In the genomic region with DNA sequence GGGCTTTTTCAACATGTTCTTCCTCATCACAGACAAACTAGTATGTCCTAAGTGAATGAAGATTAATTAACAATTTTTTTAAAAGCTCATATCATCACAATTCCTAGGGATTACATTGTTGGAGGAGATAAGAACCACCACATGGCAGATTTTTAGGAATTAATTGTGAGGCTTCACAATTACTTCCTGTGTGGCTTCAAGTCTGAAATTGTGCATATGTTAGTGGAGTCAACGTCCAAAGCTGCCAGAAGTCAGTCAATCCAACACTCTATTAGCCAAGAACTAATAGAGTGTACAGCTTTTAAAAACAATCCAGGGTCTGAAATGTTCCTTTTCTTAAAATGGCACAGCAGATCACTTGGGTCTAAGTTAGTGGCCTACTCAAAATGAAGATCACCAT, we compare ENCODE assay signal across 18 cellular contexts. TPM values are rescaled to one million over a fixed set of nuclear protein-coding genes. Genes with fewer than 3 reads are reported as not detected.
DNase-seq lines count a peak whose midpoint lies in the region; ATAC-seq and TF ChIP-seq lines count a peak whose summit lies in the region.
"Had no signal": no experiment of that assay in that cellular context is flagged by ENCODE, and none has a peak within 500 bp of the region (broad histone marks: within the 10 kb centered on the region; RNA-seq: fewer than 3 reads in every experiment).

No MANE protein-coding gene starts in this region.

- H3K79me2 ChIP-seq in ACC112 (ENCODE audit: control insufficient read depth, insufficient read depth, low read length, unreplicated experiment) (no peaks in the 10 kb centered on the region), GM23248 (ENCODE audit: insufficient read depth) (no peaks in the 10 kb centered on the region), osteoblast (ENCODE audit: insufficient read depth, low read length) (no peaks in the 10 kb centered on the region)

- H3K27ac ChIP-seq in ACC112 (ENCODE audit: low read depth, low read length) (no peak overlapping the region; the same call in 1 of the 2 replicates), GM23248 (no peak overlapping the region), epithelial cell of prostate (peak overlapping the region; percentile 55), muscle layer of colon (ENCODE audit: low read depth, low read length) (peak overlapping the region; percentile 16), osteoblast (ENCODE audit: low read depth, low read length) (no peak overlapping the region)

- ATAC-seq in activated CD8-positive, alpha-beta T cell treated with anti-CD3 and anti-CD28 coated beads for 36 hours: no peak
- no peak for ATAC-seq in GM21390 (IDR thresholded peaks at IDR 0.05; ENCODE audit: unreplicated experiment)
- ATAC-seq in GM19455 (IDR thresholded peaks at IDR 0.05; ENCODE audit: unreplicated experiment): no peak

- H3K27ac Mint-ChIP-seq in activated CD8-positive, alpha-beta T cell treated with anti-CD3 and anti-CD28 coated beads for 36 hours: no peak overlapping the region

- H3K9me3 ChIP-seq in GM23248 (ENCODE audit: low read depth): no peaks in the 10 kb centered on the region
- H3K9me3 ChIP-seq in muscle layer of colon (ENCODE audit: low read length): no peaks in the 10 kb centered on the region
- H3K9me3 ChIP-seq in osteoblast (ENCODE audit: low read depth, low read length): no peaks in the 10 kb centered on the region

- WGBS in GM23248 (ENCODE audit: low coverage in 1 of 2, low lambda C conversion rate in 2 of 2, missing lambda C conversion rate in 2 of 2), 2 experiments: 5 to 14% methylated on average over 1 of the region's 1 CpG

- no peak overlapping the region for H3K4me3 Mint-ChIP-seq in activated CD8-positive, alpha-beta T cell treated with anti-CD3 and anti-CD28 coated beads for 36 hours

- peak overlapping the region; percentile 35 for H2AFZ ChIP-seq in ACC112 (ENCODE audit: low read length, unreplicated experiment)
- H2AFZ ChIP-seq in GM23248: no peak overlapping the region
- no peak overlapping the region for H2AFZ ChIP-seq in osteoblast (ENCODE audit: low read length)

- no peaks in the 10 kb centered on the region for H3K27me3 Mint-ChIP-seq in activated CD8-positive, alpha-beta T cell treated with anti-CD3 and anti-CD28 coated beads for 36 hours

- H3K4me1 Mint-ChIP-seq in activated CD8-positive, alpha-beta T cell treated with anti-CD3 and anti-CD28 coated beads for 36 hours (ENCODE audit: low read depth): peaks cover 18% of the 10 kb centered on the region

- H3K27me3 ChIP-seq in ACC112 (ENCODE audit: insufficient read depth, low read length) (no peaks in the 10 kb centered on the region), GM23248 (replicated peaks; ENCODE audit: insufficient read depth) (peaks cover 39% of the 10 kb centered on the region), muscle layer of colon (ENCODE audit: control insufficient read depth in 1 of 2, insufficient read depth in 2 of 2, low read length in 2 of 2) (no peaks in the 10 kb centered on the region), osteoblast (ENCODE audit: insufficient read depth, low read length) (no peaks in the 10 kb centered on the region)

- H3K4me1 ChIP-seq in ACC112 (ENCODE audit: control insufficient read depth, insufficient read depth, low read length, unreplicated experiment) (peaks cover 46% of the 10 kb centered on the region), GM23248 (ENCODE audit: insufficient read depth) (peaks cover 10% of the 10 kb centered on the region), muscle layer of colon (ENCODE audit: insufficient read depth, low read length) (peaks cover 14% of the 10 kb centered on the region), osteoblast (ENCODE audit: insufficient read depth, low read length) (no peaks in the 10 kb centered on the region)

- H3K9me2 ChIP-seq in GM23248 (ENCODE audit: insufficient read depth): no peaks in the 10 kb centered on the region

- no peaks in the 10 kb centered on the region for H3K9me3 Mint-ChIP-seq in activated CD8-positive, alpha-beta T cell treated with anti-CD3 and anti-CD28 coated beads for 36 hours

- no peak overlapping the region for H3K9ac ChIP-seq in GM23248
- no peak overlapping the region for H3K9ac ChIP-seq in muscle layer of colon (ENCODE audit: low read length)

- TF ChIP-seq CTCF in activated CD8-positive, alpha-beta T cell treated with anti-CD3 and anti-CD28 coated beads for 36 hours (IDR thresholded peaks at IDR 0.05): no peak
- TF ChIP-seq CTCF in osteoblast (IDR thresholded peaks at IDR 0.05; ENCODE audit: extremely low read depth, low read depth, low read length): no peak

- H3K4me3 ChIP-seq in ACC112 (ENCODE audit: low read depth, low read length) (no peak overlapping the region), GM23248 (no peak overlapping the region), muscle layer of colon (ENCODE audit: low read depth in 1 of 2, low read length in 2 of 2) (no peak overlapping the region), osteoblast (ENCODE audit: insufficient read depth, low read length) (no peak overlapping the region)

- no peaks in the 10 kb centered on the region for H3K36me3 Mint-ChIP-seq in activated CD8-positive, alpha-beta T cell treated with anti-CD3 and anti-CD28 coated beads for 36 hours (ENCODE audit: low read depth)

- H3K4me2 ChIP-seq in GM23248 (ENCODE audit: unreplicated experiment) (peak overlapping the region; percentile 13), osteoblast (ENCODE audit: insufficient read depth, low read length) (no peak overlapping the region)

- CTCF ChIA-PET in activated CD8-positive, alpha-beta T cell treated with anti-CD3 and anti-CD28 coated beads for 36 hours (lab: Charles Lee): interaction anchor here (0.8 to 2.3 kb wide), 5 partner anchors 18 to 80 kb away, joined by 3 to 9 read pairs (median 4); no protein-coding TSS in a partner anchor

- intact Hi-C loops in activated CD8-positive, alpha-beta T cell treated with anti-CD3 and anti-CD28 coated beads for 36 hours (cut with micrococcal nuclease): no loop called here

- POLR2A ChIA-PET in activated CD8-positive, alpha-beta T cell treated with anti-CD3 and anti-CD28 coated beads for 36 hours (lab: Charles Lee): interaction anchor here (0.6 kb wide), 1 partner anchor 254 kb away, joined by 3 read pairs; no protein-coding TSS in a partner anchor

- H4K20me1 ChIP-seq in GM23248 (ENCODE audit: insufficient read depth) (no peaks in the 10 kb centered on the region), osteoblast (ENCODE audit: insufficient read depth, low read length) (no peaks in the 10 kb centered on the region)

- DNase-seq in GM23248 (no peak), epithelial cell of prostate (ENCODE audit: low read depth, low spot score) (no peak), osteoblast (ENCODE audit: insufficient read length, low spot score, missing footprints) (no peak)
- no peak for DNase-seq in activated CD8-positive, alpha-beta T cell treated with anti-CD3 and anti-CD28 coated beads for 36 hours
- DNase-seq: DMS 273 treated with DMSO at 0.1 percent for 48 hours, DND-41, NCI-H1694 treated with DMSO at 0.1 percent for 48 hours, NCI-H510A treated with DMSO at 0.1 percent for 48 hours, NCI-H774, OCI-M1, SW 1271 had no signal

- H3K36me3 ChIP-seq in ACC112 (ENCODE audit: insufficient read depth, low read length): no peaks in the 10 kb centered on the region
- H3K36me3 ChIP-seq in GM23248 (ENCODE audit: low read depth): no peaks in the 10 kb centered on the region
- no peaks in the 10 kb centered on the region for H3K36me3 ChIP-seq in muscle layer of colon (ENCODE audit: insufficient read depth, low read length)
- no peaks in the 10 kb centered on the region for H3K36me3 ChIP-seq in osteoblast (ENCODE audit: insufficient read depth, low read length)

- H3F3A ChIP-seq in GM23248 (ENCODE audit: insufficient read depth): peaks cover 11% of the 10 kb centered on the region; the same call in 1 of the 2 replicates

- in situ Hi-C loops in GM23248 (cut with MboI): no loop called here

RNA-seq across cellular contexts. Expression of a gene that starts 49.3 kb away (rescaled TPM):
- not detected in 2 replicates for total RNA-seq in GM23248 (2014; rRNA removed; shearing (Covaris generic))
- polyA plus RNA-seq in GM23248 (2016; fragmentation: Nextera tagmentation; extraction: Ambion mirVana): not detected in 2 replicates
- total RNA-seq in activated CD8-positive, alpha-beta T cell treated with anti-CD3 and anti-CD28 coated beads for 36 hours: not detected
- under 0.01 and 0.72 TPM in 2 replicates for total RNA-seq in osteoblast
- total RNA-seq: G401, LHCN-M2, RPMI7951 had no signal

Comparison
In these comparisons a context has a peak if more than half of its experiments do, and no peak if none do; other contexts are left out.
1. H3K27ac ChIP-seq: peak in epithelial cell of prostate (single experiment) and muscle layer of colon (single experiment); none in ACC112 (single experiment), GM23248 (single experiment) and osteoblast (single experiment).